ENCODE assay signal across 22 cellular contexts in genomic region chr9:15146121-15146820, GRCh38.
DNase-seq lines count a peak whose midpoint lies in the region; ATAC-seq and TF ChIP-seq lines count a peak whose summit lies in the region.
"Had no signal": no experiment of that assay in that cellular context is flagged by ENCODE, and none has a peak within 500 bp of the region (broad histone marks: within the 10 kb centered on the region; RNA-seq: fewer than 3 reads in every experiment).

No MANE protein-coding gene starts in this region.

- peaks cover 0 to 8% of the 10 kb centered on the region in 2 donors for H3K4me1 ChIP-seq in right atrium auricular region
- H3K4me1 ChIP-seq: Caco-2, lower lobe of right lung, tibial nerve had no signal

- peak; percentile 21 for DNase-seq in DMS153 (lab: John Stamatoyannopoulos, UW)
- DNase-seq in DMS153 treated with DMSO at 0.1 percent for 48 hours (lab: John Stamatoyannopoulos, UW; ENCODE audit: unreplicated experiment) = no peak
- peak; percentile 94 for DNase-seq in NCI-H146 treated with DMSO at 0.1 percent for 48 hours (lab: John Stamatoyannopoulos, UW; ENCODE audit: unreplicated experiment)
- peak; percentile 57 for DNase-seq in NCI-H82 (lab: John Stamatoyannopoulos, UW)
- peak; percentile 86 for DNase-seq in retina
- no peak for DNase-seq in right atrium auricular region (ENCODE audit: low spot score)
- DNase-seq in activated CD4-positive, CD25-positive, alpha-beta regulatory T cell treated with anti-CD3 and anti-CD28 coated beads, Interleukin-2, amount 50 U/mL, for 72 hours = no peak
- DNase-seq: activated CD4-positive, alpha-beta T cell treated with anti-CD3 and anti-CD28 coated beads, Interleukin-2, amount 10 ng/mL, durations not matched to agents 24 days and 14 days; activated CD8-positive, alpha-beta memory T cell treated with anti-CD3 and anti-CD28 coated beads, Interleukin-2, amount 50 U/mL, for 48 hours; activated effector memory CD4-positive, alpha-beta T cell treated with Interleukin-2 at 50 U/mL for 16 hours; Caco-2; hippocampal formation; islet precursor cell; lower lobe of right lung; NCI-H226; ovary; stimulated activated CD4-positive, alpha-beta T cell treated with anti-CD3 and anti-CD28 coated beads, Interleukin-1b, Interleukin-23, amount 100 ng/mL, for 48 hours; stimulated activated naive CD4-positive, alpha-beta T cell; SW 1271 had no signal

- no peak for TF ChIP-seq CTCF in right atrium auricular region (IDR thresholded peaks at IDR 0.05)

- no peak overlapping the region for H3K27ac ChIP-seq in right atrium auricular region
- H3K27ac ChIP-seq: 22Rv1, lower lobe of right lung, ovary, tibial nerve had no signal

- H3K36me3 ChIP-seq in right atrium auricular region = no peaks in the 10 kb centered on the region
- H3K36me3 ChIP-seq: lower lobe of right lung, ovary, tibial nerve had no signal

- H3K9me3 ChIP-seq in right atrium auricular region = no peaks in the 10 kb centered on the region
- H3K9me3 ChIP-seq: Caco-2, lower lobe of right lung, ovary, tibial nerve had no signal

- H3K4me3 ChIP-seq in right atrium auricular region = no peak overlapping the region
- H3K4me3 ChIP-seq: lower lobe of right lung, ovary, tibial nerve had no signal

- ATAC-seq in HG03457 (IDR thresholded peaks at IDR 0.05; ENCODE audit: unreplicated experiment) = no peak
- ATAC-seq: lower lobe of right lung had no signal

- H3K27me3 ChIP-seq in right atrium auricular region = no peaks in the 10 kb centered on the region
- H3K27me3 ChIP-seq: ovary, tibial nerve had no signal

Comparison
In these comparisons a context has a peak if more than half of its experiments do, and no peak if none do; other contexts are left out.
1. DNase-seq: peak in DMS153 (single experiment), NCI-H146 treated with DMSO at 0.1 percent for 48 hours (single experiment), NCI-H82 (single experiment) and retina (single experiment); none in DMS153 treated with DMSO at 0.1 percent for 48 hours (single experiment), right atrium auricular region (single experiment) and activated CD4-positive, CD25-positive, alpha-beta regulatory T cell treated with anti-CD3 and anti-CD28 coated beads, Interleukin-2, amount 50 U/mL, for 72 hours (single experiment).